Comparison of ENCODE assay signal across 8 cellular contexts in the genomic region with DNA sequence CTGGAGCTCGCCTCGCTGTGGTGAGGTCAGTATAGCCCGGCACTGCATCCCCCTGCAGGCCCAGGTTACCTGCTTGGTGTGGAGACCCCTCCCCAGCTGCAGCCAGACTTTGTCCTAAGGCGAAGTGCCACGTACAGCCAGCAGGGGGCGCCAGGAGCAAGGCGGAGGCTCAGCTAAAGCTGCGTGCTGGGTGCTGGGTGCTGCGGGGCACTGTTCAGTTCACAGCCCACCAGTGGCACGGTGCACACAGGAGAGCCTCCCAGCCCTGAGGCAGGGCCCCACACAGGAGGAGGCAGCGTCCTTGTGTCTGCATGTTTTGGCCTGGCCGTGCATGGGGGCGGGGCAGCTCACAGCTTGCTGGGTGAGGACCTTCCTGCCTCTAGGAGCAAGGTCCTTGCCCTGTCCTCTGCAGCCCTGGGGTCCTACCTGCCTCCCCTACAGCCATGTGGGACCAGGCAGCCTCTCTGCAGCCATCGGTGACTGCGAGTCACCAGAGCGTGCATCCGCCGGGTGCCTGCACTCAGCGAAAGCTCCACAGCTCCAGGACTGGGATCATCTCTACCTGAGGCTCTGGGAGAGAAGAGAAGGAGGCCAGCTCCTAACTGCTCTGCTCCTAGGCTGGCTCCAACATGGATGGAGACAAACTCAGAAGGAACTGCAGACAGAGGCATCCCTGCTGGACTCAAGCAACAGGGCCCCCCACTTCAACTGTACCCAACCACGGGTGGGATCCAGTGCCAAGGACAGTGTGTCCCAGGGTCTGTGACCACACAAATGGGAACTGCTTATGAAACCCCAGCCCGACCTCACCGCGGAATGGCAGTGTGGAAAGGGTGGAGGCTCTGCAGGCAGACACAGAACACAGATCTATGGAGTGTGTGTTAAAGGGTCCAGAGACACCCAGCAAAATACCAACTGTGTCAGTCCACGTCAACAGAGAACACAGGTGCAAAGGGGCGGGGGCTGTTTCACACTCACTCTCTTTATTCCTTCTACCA. TPM values are rescaled to one million over a fixed set of nuclear protein-coding genes. Genes with fewer than 3 reads are reported as not detected.
DNase-seq lines count a peak whose midpoint lies in the region; ATAC-seq and TF ChIP-seq lines count a peak whose summit lies in the region.

No MANE protein-coding gene starts in this region.

- H3K27me3 ChIP-seq in H9 (ENCODE audit: insufficient read depth, low read length) (no peaks in the 10 kb centered on the region), RWPE2 (ENCODE audit: insufficient read depth, poor library complexity, severe bottlenecking) (no peaks in the 10 kb centered on the region), gastroesophageal sphincter (no peaks in the 10 kb centered on the region), psoas muscle (ENCODE audit: insufficient read depth in 3 of 3, low read length in 2 of 3) (no peaks in the 10 kb centered on the region)

- no peak overlapping the region for H4K91ac ChIP-seq in H9 (ENCODE audit: insufficient read length, low read depth, low read length)

- H2AFZ ChIP-seq in H9 (ENCODE audit: low read length) = no peak overlapping the region

- peaks cover 24 to 68% (median 38%) of the 10 kb centered on the region in 3 experiments for H3K36me3 Mint-ChIP-seq in H9 (ENCODE audit: insufficient read depth in 1 of 3, low read depth in 3 of 3)

- H3K27ac Mint-ChIP-seq in H9 = peak overlapping the region; percentile 35 to 91 (median 72); a peak in 2 of 7 replicates

- no peak overlapping the region for H3K23ac ChIP-seq in H9 (ENCODE audit: insufficient read length, low read depth, low read length)

- no peak overlapping the region for H2AK5ac ChIP-seq in H9 (ENCODE audit: insufficient read length, low read length)

- H3K79me2 ChIP-seq in H9 (ENCODE audit: insufficient read depth, low read length) = no peaks in the 10 kb centered on the region; the same call in 1 of the 2 replicates

- peaks cover 93% of the 10 kb centered on the region for H3K36me3 ChIP-seq in RWPE2 (ENCODE audit: low read depth)
- H3K36me3 ChIP-seq in gastroesophageal sphincter = peaks cover 0 to 28% of the 10 kb centered on the region in 2 donors
- H3K36me3 ChIP-seq in psoas muscle (ENCODE audit: insufficient read depth in 1 of 2, low read depth in 1 of 2) = peaks cover 0 to 23% of the 10 kb centered on the region in 2 donors

- H3K27ac ChIP-seq in H9 (ENCODE audit: insufficient read length, low read depth, low read length) (no peak overlapping the region), RWPE2 (ENCODE audit: poor library complexity, severe bottlenecking) (peak overlapping the region; percentile 98), gastroesophageal sphincter (no peak overlapping the region), psoas muscle (peak overlapping the region; percentile 81)

- H2BK120ac ChIP-seq in H9 (ENCODE audit: low read depth, low read length, poor library complexity, severe bottlenecking) = no peak overlapping the region

- no peak overlapping the region for H4K5ac ChIP-seq in H9 (ENCODE audit: insufficient read length, low read depth, low read length)

- H3K56ac ChIP-seq in H9 (ENCODE audit: insufficient read length, low read depth, low read length) = no peak overlapping the region

- H3K4me1 ChIP-seq in H9 (ENCODE audit: insufficient read depth, low read length) = no peaks in the 10 kb centered on the region; the same call in 1 of the 2 replicates
- peaks cover 55% of the 10 kb centered on the region for H3K4me1 ChIP-seq in RWPE2 (ENCODE audit: insufficient read depth, poor library complexity, severe bottlenecking)
- H3K4me1 ChIP-seq in gastroesophageal sphincter = peaks cover 0 to 74% (median 14%) of the 10 kb centered on the region in 3 donors
- H3K4me1 ChIP-seq in psoas muscle = peaks cover 91% of the 10 kb centered on the region

- H3K79me1 ChIP-seq in H9 (ENCODE audit: insufficient read depth, low read depth, low read length, poor library complexity, severe bottlenecking) = no peaks in the 10 kb centered on the region

- no peaks in the 10 kb centered on the region for H3K23me2 ChIP-seq in H9 (ENCODE audit: insufficient read length, low read depth, low read length, poor library complexity, severe bottlenecking)

- H2BK5ac ChIP-seq in H9 (ENCODE audit: insufficient read length, low read length) = no peak overlapping the region

- H2BK12ac ChIP-seq in H9 (ENCODE audit: insufficient read length, low read depth, low read length) = no peak overlapping the region

- peaks cover 0 to 3% of the 10 kb centered on the region in 2 experiments; a peak in 1 of 5 replicates for H3K9me3 Mint-ChIP-seq in H9

- no CpG with 5 or more reads among the region's 25 CpGs for WGBS in H9 (ENCODE audit: extremely low coverage, insufficient read length, low lambda C conversion rate)
- WGBS in gastroesophageal sphincter (ENCODE audit: low coverage in 1 of 2), 2 donors = 69 to 81% methylated on average over 2 to 4 of the region's 25 CpGs
- 44 to 61% (median 46%) methylated on average over 20 to 25 of the region's 25 CpGs for WGBS in psoas muscle, 3 donors

- no peak overlapping the region for H4K8ac ChIP-seq in H9 (replicated peaks; ENCODE audit: insufficient read length, low read depth, low read length)

- H4K20me1 ChIP-seq in H9 (ENCODE audit: control insufficient read depth, insufficient read depth, insufficient read length) = peaks cover 2% of the 10 kb centered on the region

- H3K4me3 Mint-ChIP-seq in H9 = no peak overlapping the region; a peak in 1 of 5 replicates

- no peak overlapping the region for H3K18ac ChIP-seq in H9 (ENCODE audit: insufficient read length, low read depth, low read length)

- intact Hi-C loops in psoas muscle (cut with DNase I) = loop anchor here in 1 of 2 donors (10.0 kb wide), 1 partner anchor 54 kb away; no protein-coding TSS in a partner anchor

- peak; percentile 98 for TF ChIP-seq CTCF in H9 (conservative IDR thresholded peaks at IDR 0.05)
- TF ChIP-seq CTCF in RWPE2 (IDR thresholded peaks at IDR 0.05; ENCODE audit: poor library complexity, severe bottlenecking) = peak; percentile 91
- TF ChIP-seq CTCF in gastroesophageal sphincter (IDR thresholded peaks at IDR 0.05) = peak in 3 of 4 experiments; percentile 83 to 97 (median 91)
- TF ChIP-seq CTCF in psoas muscle (IDR thresholded peaks at IDR 0.05) = peak; percentile 96

- TF ChIP-seq EP300 in gastroesophageal sphincter (IDR thresholded peaks at IDR 0.05) = no peak

- no peak overlapping the region for H3K14ac ChIP-seq in H9 (ENCODE audit: insufficient read depth, low read length)

- H2BK15ac ChIP-seq in H9 (ENCODE audit: low read depth, low read length) = no peak overlapping the region

- no peak overlapping the region for H3K9ac ChIP-seq in H9 (ENCODE audit: extremely low read depth, insufficient read length, low read length)

- ATAC-seq in RWPE2 (ENCODE audit: low read depth) (0 out of 3 replicates have a peak, but pooled peaks have one; percentile 1), gastroesophageal sphincter (no peak), psoas muscle (peak; percentile 28 to 53 (median 34)), HG03342 (IDR thresholded peaks at IDR 0.05; ENCODE audit: unreplicated experiment) (no peak), GM21528 (IDR thresholded peaks at IDR 0.05; ENCODE audit: low FRiP score, unreplicated experiment) (no peak)

- peaks cover 20 to 53% of the 10 kb centered on the region in 2 experiments for H3K4me1 Mint-ChIP-seq in H9

- no peak overlapping the region for H3K4ac ChIP-seq in H9 (ENCODE audit: low read depth, low read length)

- no peak overlapping the region for H3K4me3 ChIP-seq in RWPE2 (ENCODE audit: severe bottlenecking)
- no peak overlapping the region for H3K4me3 ChIP-seq in gastroesophageal sphincter
- H3K4me3 ChIP-seq in psoas muscle = peak overlapping the region; percentile 12

- no peak overlapping the region for H3T11ph ChIP-seq in H9 (ENCODE audit: low read length)

- no peaks in the 10 kb centered on the region; the same call in 1 of the 2 replicates for H3K27me3 Mint-ChIP-seq in H9 (ENCODE audit: low read depth)

- no peak for TF ChIP-seq POLR2A in gastroesophageal sphincter (IDR thresholded peaks at IDR 0.05)

- H2BK20ac ChIP-seq in H9 (ENCODE audit: low read depth, low read length, poor library complexity, severe bottlenecking) = no peak overlapping the region

- DNase-seq in AG20443 (ENCODE audit: low spot score) (peak; percentile 76), H9 (peak; percentile 86), RWPE2 (ENCODE audit: low spot score) (no peak), activated gamma-delta T cell (lab: John Stamatoyannopoulos, UW) (peak; percentile 54), psoas muscle (peak; percentile 76 to 87)

- H3K4me2 ChIP-seq in H9 (ENCODE audit: insufficient read depth, insufficient read length, low read length) = no peak overlapping the region

- H3K9me3 ChIP-seq in H9 (ENCODE audit: control insufficient read depth, low read depth, low read length) (no peaks in the 10 kb centered on the region), RWPE2 (ENCODE audit: severe bottlenecking) (no peaks in the 10 kb centered on the region), gastroesophageal sphincter (no peaks in the 10 kb centered on the region), psoas muscle (no peaks in the 10 kb centered on the region)

RNA-seq across cellular contexts. Expression of gene SLC7A5, which starts 19.0 kb away (rescaled TPM):
- total RNA-seq in H9 (2021) (217 TPM in 2 replicates), gastroesophageal sphincter (10 to 100 TPM in 1 of 4 donors, 1 to 10 TPM in 3; 3.1 to 10.4 (median 6.0) TPM), psoas muscle (10 to 100 TPM in 3 of 4 donors, 1 to 10 TPM in 1; 9.8 to 63.6 (median 28.3) TPM)
- polyA plus RNA-seq in psoas muscle = 10 to 100 TPM; 16.4 to 28.6 (median 20.2) TPM

Comparison
In these comparisons a context has a peak if more than half of its experiments do, and no peak if none do; other contexts are left out.
1. H3K27ac ChIP-seq: peak in RWPE2 (single experiment) and psoas muscle (single experiment); none in H9 (single experiment) and gastroesophageal sphincter (0 of 4).
2. ATAC-seq: peak in RWPE2 (single experiment) and psoas muscle (4 of 4); none in gastroesophageal sphincter (single experiment), HG03342 (single experiment) and GM21528 (single experiment).
3. Peak in every context shown above with its lines, with median percentiles within 50 percentile points of each other: CTCF ChIP-seq.